ENCODE assay signal across 1 cellular context in genomic region chr10:74082319-74082718, GRCh38.
TF ChIP-seq lines count a peak whose summit lies in the region.

No MANE protein-coding gene starts in this region.

TF ChIP-seq in WTC11, 78 proteins besides CTCF, POLR2A, EP300 and RAD21 (continued from another document):
- TF ChIP-seq NR3C1 (CRISPR knock-in tag; conservative IDR thresholded peaks at IDR 0.05; ENCODE audit: low read depth) (no peak), CREB1 (CRISPR knock-in tag; IDR thresholded peaks at IDR 0.05) (no peak), ZSCAN18 (CRISPR knock-in tag; IDR thresholded peaks at IDR 0.05) (no peak), ETV6 (CRISPR knock-in tag; IDR thresholded peaks at IDR 0.05) (no peak), SMAD4 (CRISPR knock-in tag; IDR thresholded peaks at IDR 0.05) (no peak)
- TF ChIP-seq, protein P1, sequence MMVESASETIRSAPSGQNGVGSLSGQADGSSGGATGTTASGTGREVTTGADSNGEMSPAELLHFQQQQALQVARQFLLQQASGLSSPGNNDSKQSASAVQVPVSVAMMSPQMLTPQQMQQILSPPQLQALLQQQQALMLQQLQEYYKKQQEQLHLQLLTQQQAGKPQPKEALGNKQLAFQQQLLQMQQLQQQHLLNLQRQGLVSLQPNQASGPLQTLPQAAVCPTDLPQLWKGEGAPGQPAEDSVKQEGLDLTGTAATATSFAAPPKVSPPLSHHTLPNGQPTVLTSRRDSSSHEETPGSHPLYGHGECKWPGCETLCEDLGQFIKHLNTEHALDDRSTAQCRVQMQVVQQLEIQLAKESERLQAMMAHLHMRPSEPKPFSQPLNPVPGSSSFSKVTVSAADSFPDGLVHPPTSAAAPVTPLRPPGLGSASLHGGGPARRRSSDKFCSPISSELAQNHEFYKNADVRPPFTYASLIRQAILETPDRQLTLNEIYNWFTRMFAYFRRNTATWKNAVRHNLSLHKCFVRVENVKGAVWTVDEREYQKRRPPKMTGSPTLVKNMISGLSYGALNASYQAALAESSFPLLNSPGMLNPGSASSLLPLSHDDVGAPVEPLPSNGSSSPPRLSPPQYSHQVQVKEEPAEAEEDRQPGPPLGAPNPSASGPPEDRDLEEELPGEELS (CRISPR knock-in tag; IDR thresholded peaks at IDR 0.05): no peak
TF ChIP-seq in WTC11: peak in this region for 0.
